ENCODE assay signal across 19 cellular contexts in the genomic region with DNA sequence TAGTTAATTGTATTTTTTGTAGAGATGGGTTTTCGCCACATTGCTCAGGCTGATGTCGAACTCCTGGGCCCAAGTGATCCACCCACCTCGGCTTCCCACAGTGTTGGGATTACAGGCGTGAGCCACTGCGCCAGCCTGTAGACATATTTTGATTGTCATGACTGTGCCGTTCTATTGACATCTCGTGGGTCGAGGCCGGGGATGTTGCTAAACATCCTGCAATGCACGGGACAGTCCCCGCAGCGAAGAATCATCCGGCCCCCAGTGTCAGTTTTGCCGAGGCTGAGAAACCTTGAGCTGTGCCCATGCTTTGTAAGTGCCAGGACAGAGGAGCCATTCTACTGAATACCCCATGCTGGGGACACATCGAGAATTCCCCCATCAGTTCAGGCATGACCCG.
"Had no signal": no experiment of that assay in that cellular context is flagged by ENCODE, and none has a peak within 500 bp of the region (broad histone marks: within the 10 kb centered on the region; RNA-seq: fewer than 3 reads in every experiment).

No MANE protein-coding gene starts in this region.

- H3K27me3 Mint-ChIP-seq: natural killer cell treated with Interleukin-12 subunit alpha and Interleukin-12 subunit beta and Interleukin-15 and Interleukin-18, amount 100 ng/mL, for 72 hours had no signal

- H3K27ac Mint-ChIP-seq: natural killer cell treated with Interleukin-12 subunit alpha and Interleukin-12 subunit beta and Interleukin-15 and Interleukin-18, amount 100 ng/mL, for 72 hours; stimulated activated effector memory CD8-positive, alpha-beta T cell treated with anti-CD3 and anti-CD28 coated beads, Interleukin-12 subunit alpha, Interleukin-12 subunit beta, amount 100 ng/mL, for 72 hours had no signal

- H3K36me3 Mint-ChIP-seq: natural killer cell treated with Interleukin-12 subunit alpha and Interleukin-12 subunit beta and Interleukin-15 and Interleukin-18, amount 100 ng/mL, for 72 hours; stimulated activated effector memory CD8-positive, alpha-beta T cell treated with anti-CD3 and anti-CD28 coated beads, Interleukin-12 subunit alpha, Interleukin-12 subunit beta, amount 100 ng/mL, for 72 hours had no signal

- H3K9me3 ChIP-seq: prostate gland, right lobe of liver, thyroid gland, uterus had no signal

- H3K27me3 ChIP-seq: heart right ventricle, right lobe of liver, suprapubic skin, thyroid gland, upper lobe of left lung, uterus had no signal

- H3K4me3 ChIP-seq: heart right ventricle, prostate gland, right lobe of liver, suprapubic skin, thyroid gland, upper lobe of left lung, uterus had no signal

- ATAC-seq: esophagus mucosa; heart right ventricle; left lobe of liver; natural killer cell treated with Interleukin-12 subunit alpha and Interleukin-12 subunit beta and Interleukin-15 and Interleukin-18, amount 100 ng/mL, for 72 hours; right lobe of liver; stimulated activated effector memory CD8-positive, alpha-beta T cell treated with anti-CD3 and anti-CD28 coated beads, Interleukin-12 subunit alpha, Interleukin-12 subunit beta, amount 100 ng/mL, for 72 hours; stimulated activated naive CD8-positive, alpha-beta T cell treated with anti-CD3 and anti-CD28 coated beads, Interleukin-15, Interleukin-2, amounts not matched to agents 100 U/mL and 50 U/mL, for 24 hours had no signal

- H3K4me3 Mint-ChIP-seq: natural killer cell treated with Interleukin-12 subunit alpha and Interleukin-12 subunit beta and Interleukin-15 and Interleukin-18, amount 100 ng/mL, for 72 hours; stimulated activated effector memory CD8-positive, alpha-beta T cell treated with anti-CD3 and anti-CD28 coated beads, Interleukin-12 subunit alpha, Interleukin-12 subunit beta, amount 100 ng/mL, for 72 hours had no signal

- H3K9me3 Mint-ChIP-seq: natural killer cell treated with Interleukin-12 subunit alpha and Interleukin-12 subunit beta and Interleukin-15 and Interleukin-18, amount 100 ng/mL, for 72 hours had no signal

- DNase-seq: effector memory CD4-positive, alpha-beta T cell; heart right ventricle; hypothalamus; kidney glomerular epithelial cell; mammary epithelial cell; right lobe of liver; stimulated activated CD4-positive, alpha-beta T cell treated with anti-CD3 and anti-CD28 coated beads, Interleukin-4, amount 100 ng/mL, for 1 hour; stimulated activated CD8-positive, alpha-beta memory T cell treated with anti-CD3 and anti-CD28 coated beads, Interleukin-4, amount 100 ng/mL, for 48 hours; stimulated activated naive CD8-positive, alpha-beta T cell treated with anti-CD3 and anti-CD28 coated beads, Interleukin-15, Interleukin-2, amounts not matched to agents 100 U/mL and 50 U/mL, for 24 hours; thyroid gland; upper lobe of left lung; uterus had no signal

- H3K27ac ChIP-seq: parathyroid adenoma, prostate gland, right lobe of liver, suprapubic skin, thyroid gland, upper lobe of left lung, uterus had no signal

- H3K4me1 ChIP-seq: thyroid gland, uterus had no signal
